15 cellular contexts compared by ENCODE assay signal in genomic region chr7:151665363-151665762, GRCh38.
DNase-seq lines count a peak whose midpoint lies in the region; ATAC-seq, FAIRE-seq and TF ChIP-seq lines count a peak whose summit lies in the region.
"Had no signal": no experiment of that assay in that cellular context is flagged by ENCODE, and none has a peak within 500 bp of the region (broad histone marks: within the 10 kb centered on the region; RNA-seq: fewer than 3 reads in every experiment).

No MANE protein-coding gene starts in this region.

- 62 to 78% (median 68%) methylated on average over 6 of the region's 6 CpGs for WGBS in stomach, 5 donors

- TF ChIP-seq POLR2A in stomach (IDR thresholded peaks at IDR 0.05): no peak

- no peak for TF ChIP-seq EP300 in stomach (IDR thresholded peaks at IDR 0.05)

- H3K36me3 ChIP-seq in kidney (ENCODE audit: control insufficient read depth in 1 of 2, insufficient read depth in 2 of 2, low read length in 2 of 2): peaks cover 0 to 2% of the 10 kb centered on the region in 2 donors
- H3K36me3 ChIP-seq in stomach: peaks cover 0 to 29% (median 5%) of the 10 kb centered on the region in 4 donors

- peaks cover 4% of the 10 kb centered on the region for H3K36me3 Mint-ChIP-seq in chondrocyte (ENCODE audit: low read depth)

- H3K9me3 Mint-ChIP-seq in chondrocyte (ENCODE audit: low read depth): peaks cover 8% of the 10 kb centered on the region
- H3K9me3 Mint-ChIP-seq: activated T-helper 2 cell treated with anti-CD3 and anti-CD28 coated beads, Interferon-gamma antibody, Interleukin-2, Interleukin-4, amounts not matched to agents 10 μg/mL and 5 μg/mL and 100 μg/mL, durations not matched to agents 14 hours and 24 hours and 36 hours had no signal

- no peak overlapping the region for H3K9ac ChIP-seq in kidney (ENCODE audit: low read length in 2 of 2)

- no peak for ATAC-seq in HG03442 (IDR thresholded peaks at IDR 0.05; ENCODE audit: unreplicated experiment)
- ATAC-seq in HG02610 (IDR thresholded peaks at IDR 0.05; ENCODE audit: unreplicated experiment): no peak
- ATAC-seq in HG02870 (IDR thresholded peaks at IDR 0.05; ENCODE audit: unreplicated experiment): no peak
- ATAC-seq: effector memory CD8-positive, alpha-beta T cell; WTC11 had no signal

- no peaks in the 10 kb centered on the region for H3K27me3 Mint-ChIP-seq in chondrocyte (ENCODE audit: low read depth)
- H3K27me3 Mint-ChIP-seq: effector memory CD8-positive, alpha-beta T cell had no signal

- FAIRE-seq in kidney (lab: Jason Lieb, UNC): no peak
- FAIRE-seq: HTR-8/SVneo, keratinocyte had no signal

- peak; percentile 99 for DNase-seq in LHCN-M2 (ENCODE audit: low read depth)
- no peak for DNase-seq in chondrocyte (ENCODE audit: low spot score)
- DNase-seq in kidney: peak; percentile 90
- DNase-seq in stomach: no peak
- no peak for DNase-seq in A172 (ENCODE audit: low spot score)
- DNase-seq: effector memory CD8-positive, alpha-beta T cell; NCI-H187 had no signal

- intact Hi-C loops in kidney (cut with DNase I): no loop called here
- intact Hi-C loops in stomach (cut with DNase I; ENCODE audit: low total_unique reads): no loop called here

- peak overlapping the region; percentile 93 for H3K27ac Mint-ChIP-seq in chondrocyte (ENCODE audit: unreplicated experiment)
- H3K27ac Mint-ChIP-seq: activated T-helper 2 cell treated with anti-CD3 and anti-CD28 coated beads, Interferon-gamma antibody, Interleukin-2, Interleukin-4, amounts not matched to agents 10 μg/mL and 5 μg/mL and 100 μg/mL, durations not matched to agents 14 hours and 24 hours and 36 hours; WTC11 had no signal

- no peak for TF ChIP-seq CTCF in chondrocyte (IDR thresholded peaks at IDR 0.05)
- no peak for TF ChIP-seq CTCF in kidney (IDR thresholded peaks at IDR 0.05; ENCODE audit: borderline replicate concordance, extremely low read depth, insufficient read depth)
- no peak for TF ChIP-seq CTCF in stomach (IDR thresholded peaks at IDR 0.05)

- no peaks in the 10 kb centered on the region for H3K27me3 ChIP-seq in stomach

- peak overlapping the region in 1 of 2 donors; percentile 32 for H3K27ac ChIP-seq in kidney (ENCODE audit: low read depth in 2 of 2, low read length in 2 of 2)
- peak overlapping the region in 4 of 5 donors; percentile 11 to 56 (median 52) for H3K27ac ChIP-seq in stomach
- H3K27ac ChIP-seq: RWPE1 had no signal

- H3K4me3 ChIP-seq in kidney (ENCODE audit: low read length in 2 of 2) (no peak overlapping the region), stomach (no peak overlapping the region)

- peaks cover 56% of the 10 kb centered on the region for H3K4me1 Mint-ChIP-seq in chondrocyte (ENCODE audit: low read depth)
- H3K4me1 Mint-ChIP-seq: WTC11 had no signal

- no peak overlapping the region for H3K4me3 Mint-ChIP-seq in chondrocyte (ENCODE audit: unreplicated experiment)
- H3K4me3 Mint-ChIP-seq: effector memory CD8-positive, alpha-beta T cell; WTC11 had no signal

- H3K9me3 ChIP-seq in kidney (ENCODE audit: control insufficient read depth in 1 of 2, low read length in 2 of 2) (no peaks in the 10 kb centered on the region), stomach (peaks cover 0 to 8% (median 3%) of the 10 kb centered on the region in 4 donors)

- H3K4me1 ChIP-seq in kidney (ENCODE audit: control insufficient read depth in 1 of 2, insufficient read depth in 1 of 2, low read depth in 1 of 2, low read length in 2 of 2) (peaks cover 0 to 3% of the 10 kb centered on the region in 2 donors), stomach (peaks cover 0 to 15% (median 3%) of the 10 kb centered on the region in 4 donors)

Comparison
In these comparisons a context has a peak if more than half of its experiments do, and no peak if none do; other contexts are left out.
1. DNase-seq: peak in LHCN-M2 (single experiment) and kidney (single experiment); none in chondrocyte (single experiment), stomach (single experiment) and A172 (single experiment).